In genomic region chr20:10508468-10509251, GRCh38 we compare ENCODE assay signal across 10 cellular contexts.
A peak's percentile ranks its signal among the peaks of the same experiment; 100 is the strongest.
DNase-seq lines count a peak whose midpoint lies in the region; ATAC-seq and TF ChIP-seq lines count a peak whose summit lies in the region.
"Had no signal": no experiment of that assay in that cellular context is flagged by ENCODE, and none has a peak within 500 bp of the region (broad histone marks: within the 10 kb centered on the region; RNA-seq: fewer than 3 reads in every experiment).

No MANE protein-coding gene starts in this region.

- 76 to 82% methylated on average over 5 to 8 of the region's 8 CpGs for WGBS in endodermal cell (ENCODE audit: insufficient coverage in 1 of 2, insufficient read length in 1 of 2), 2 experiments
- WGBS in aorta, 2 donors, result 7 to 10% methylated on average over 8 of the region's 8 CpGs

- H3K4me1 Mint-ChIP-seq in endodermal cell, result peaks cover 37% of the 10 kb centered on the region

- H3K4me3 Mint-ChIP-seq in endodermal cell, result no peak overlapping the region
- H3K4me3 Mint-ChIP-seq: memory B cell had no signal

- no peaks in the 10 kb centered on the region for H3K9me3 ChIP-seq in endodermal cell (ENCODE audit: control insufficient read depth, low read length)
- no peaks in the 10 kb centered on the region for H3K9me3 ChIP-seq in mucosa of rectum (ENCODE audit: control insufficient read depth in 2 of 2, low read length in 2 of 2)
- H3K9me3 ChIP-seq in aorta (ENCODE audit: control insufficient read depth, low read length), result no peaks in the 10 kb centered on the region
- no peaks in the 10 kb centered on the region for H3K9me3 ChIP-seq in Karpas-422 (ENCODE audit: low read length)

- no peaks in the 10 kb centered on the region for H3K27me3 Mint-ChIP-seq in endodermal cell (ENCODE audit: insufficient read depth)
- H3K27me3 Mint-ChIP-seq: memory B cell had no signal

- H3K36me3 Mint-ChIP-seq in endodermal cell (ENCODE audit: low read depth), result no peaks in the 10 kb centered on the region

- H3K27me3 ChIP-seq in endodermal cell (ENCODE audit: control insufficient read depth, insufficient read depth, low read length, poor library complexity, severe bottlenecking) (no peaks in the 10 kb centered on the region), mucosa of rectum (ENCODE audit: control insufficient read depth in 2 of 2, insufficient read depth in 2 of 2, low read length in 2 of 2) (no peaks in the 10 kb centered on the region), aorta (ENCODE audit: control insufficient read depth in 1 of 2, insufficient read depth in 2 of 2, low read length in 1 of 2) (no peaks in the 10 kb centered on the region), Karpas-422 (ENCODE audit: low read length) (no peaks in the 10 kb centered on the region)

- peak overlapping the region; percentile 10 for H3K27ac Mint-ChIP-seq in endodermal cell
- H3K27ac Mint-ChIP-seq: memory B cell had no signal

- no peak overlapping the region for H3K4me2 ChIP-seq in Karpas-422 (ENCODE audit: low read depth, low read length, poor library complexity, severe bottlenecking)

- no peak overlapping the region for H2AFZ ChIP-seq in Karpas-422 (ENCODE audit: low read length)

- no peak overlapping the region for H3K9ac ChIP-seq in endodermal cell (ENCODE audit: extremely low read depth, low read length, poor library complexity, severe bottlenecking)
- H3K9ac ChIP-seq in mucosa of rectum (ENCODE audit: low read depth in 1 of 2, low read length in 2 of 2), result no peak overlapping the region
- H3K9ac ChIP-seq in Karpas-422 (ENCODE audit: low read length), result no peak overlapping the region

- H3K9me2 ChIP-seq in Karpas-422 (replicated peaks; ENCODE audit: insufficient read depth, low read length), result no peaks in the 10 kb centered on the region

- intact Hi-C loops in Right ventricle myocardium inferior (cut with DNase I) (no loop called here), cardiac septum (cut with DNase I) (no loop called here), aorta (cut with DNase I) (no loop called here)

- H3K4me1 ChIP-seq in endodermal cell (ENCODE audit: control insufficient read depth, insufficient read depth, low read length), result peaks cover 2% of the 10 kb centered on the region
- H3K4me1 ChIP-seq in mucosa of rectum (ENCODE audit: control insufficient read depth in 2 of 2, insufficient read depth in 2 of 2, low read length in 2 of 2), result peaks cover 18 to 22% of the 10 kb centered on the region in 2 donors
- H3K4me1 ChIP-seq in aorta (ENCODE audit: control insufficient read depth in 1 of 2, insufficient read depth in 2 of 2, low read length in 2 of 2), result peaks cover 5% of the 10 kb centered on the region in 2 donors
- H3K4me1 ChIP-seq in Karpas-422 (ENCODE audit: low read length), result peaks cover 14% of the 10 kb centered on the region

- ATAC-seq in Right ventricle myocardium inferior, result peak; percentile 29
- ATAC-seq in aorta (ENCODE audit: low FRiP score), result peak; percentile 12

- H3K9me3 Mint-ChIP-seq in endodermal cell, result no peaks in the 10 kb centered on the region
- H3K9me3 Mint-ChIP-seq: memory B cell had no signal

- H4K20me1 ChIP-seq in Karpas-422 (ENCODE audit: insufficient read depth, low read depth, low read length), result peaks cover 15% of the 10 kb centered on the region; the same call in 1 of the 2 replicates

- no peaks in the 10 kb centered on the region for H3K36me3 ChIP-seq in endodermal cell (ENCODE audit: control insufficient read depth, insufficient read depth, low read length)
- no peaks in the 10 kb centered on the region for H3K36me3 ChIP-seq in mucosa of rectum (ENCODE audit: control insufficient read depth in 2 of 2, insufficient read depth in 2 of 2, low read length in 2 of 2)
- H3K36me3 ChIP-seq in aorta (ENCODE audit: control insufficient read depth in 1 of 2, insufficient read depth in 2 of 2, low read length in 1 of 2), result no peaks in the 10 kb centered on the region
- no peaks in the 10 kb centered on the region for H3K36me3 ChIP-seq in Karpas-422 (ENCODE audit: insufficient read depth, low read length)

- peaks cover 49% of the 10 kb centered on the region for H3K79me2 ChIP-seq in Karpas-422 (ENCODE audit: low read length)

- H3K27ac ChIP-seq in endodermal cell (ENCODE audit: low read depth, low read length) (no peak overlapping the region), mucosa of rectum (ENCODE audit: low read depth in 2 of 2, low read length in 2 of 2) (peak overlapping the region; percentile 7 to 66), aorta (ENCODE audit: low read depth in 1 of 2, low read length in 2 of 2) (peak overlapping the region in 1 of 2 donors; percentile 92), Karpas-422 (ENCODE audit: low read length) (no peak overlapping the region)

- no peak for TF ChIP-seq CTCF in endodermal cell (conservative IDR thresholded peaks at IDR 0.05)

- H3K4me3 ChIP-seq in endodermal cell (ENCODE audit: low read length), result no peak overlapping the region
- no peak overlapping the region for H3K4me3 ChIP-seq in mucosa of rectum (ENCODE audit: low read length in 2 of 2)
- H3K4me3 ChIP-seq in aorta (ENCODE audit: low read length in 2 of 2), result no peak overlapping the region
- H3K4me3 ChIP-seq in Karpas-422 (ENCODE audit: low read length), result no peak overlapping the region

- no peak for DNase-seq in Right ventricle myocardium inferior (ENCODE audit: missing footprints)
- DNase-seq in cardiac septum (ENCODE audit: low spot score), result no peak
- DNase-seq in endodermal cell, result no peak
- DNase-seq in aorta, result peak in 1 of 2 donors; percentile 66
- DNase-seq in activated CD4-positive, alpha-beta T cell treated with anti-CD3 and anti-CD28 coated beads for 48 hours, result no peak
- no peak for DNase-seq in activated CD4-positive, alpha-beta T cell treated with anti-CD3 and anti-CD28 coated beads, Interleukin-2, amount 50 U/mL, for 1 hour
- DNase-seq in Karpas-422, result no peak
- DNase-seq: activated CD4-positive, alpha-beta T cell treated with anti-CD3 and anti-CD28 coated beads for 1 hour had no signal

Comparison
In these comparisons a context has a peak if more than half of its experiments do, and no peak if none do; other contexts are left out.
1. H3K27ac ChIP-seq: peak in mucosa of rectum (2 of 2); none in endodermal cell (single experiment) and Karpas-422 (single experiment).